In the genomic region with DNA sequence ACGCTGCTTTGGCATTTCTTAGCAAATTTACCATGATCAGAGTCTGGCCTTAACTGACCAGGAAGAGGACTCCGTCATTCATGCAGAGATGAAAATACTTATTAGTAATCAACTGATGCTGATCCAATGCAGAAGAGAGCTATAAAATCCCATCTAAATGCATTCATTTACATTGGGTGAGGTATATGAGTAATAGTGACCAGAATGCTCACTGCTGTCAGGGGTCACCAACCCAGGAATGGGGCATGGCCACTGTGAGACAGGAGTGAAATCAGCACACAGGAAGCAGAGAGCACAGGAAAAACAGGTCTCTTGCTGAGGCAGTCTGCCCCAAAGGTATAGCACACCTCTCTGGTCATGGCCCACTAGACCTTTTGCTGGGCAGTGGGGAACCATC, we compare ENCODE assay signal across 17 cellular contexts.
"Had no signal": no experiment of that assay in that cellular context is flagged by ENCODE, and none has a peak within 500 bp of the region (broad histone marks: within the 10 kb centered on the region; RNA-seq: fewer than 3 reads in every experiment).

No MANE protein-coding gene starts in this region.

- H3K4me2 ChIP-seq: smooth muscle cell had no signal

- H3K36me3 ChIP-seq: cardiac muscle cell, neutrophil, upper lobe of left lung had no signal

- DNase-seq: activated CD8-positive, alpha-beta memory T cell treated with anti-CD3 and anti-CD28 coated beads, Interleukin-2, amount 50 U/mL, for 48 hours; activated CD8-positive, alpha-beta T cell treated with anti-CD3 and anti-CD28 coated beads, Interleukin-2, amount 10 ng/mL, durations not matched to agents 7 days and 5 days; activated naive CD4-positive, alpha-beta T cell treated with Interleukin-2 at 50 U/mL for 16 hours; activated naive CD8-positive, alpha-beta T cell treated with anti-CD3 and anti-CD28 coated beads, Interleukin-2, amount 50 U/mL, for 24 hours; hypothalamus; mammary epithelial cell; naive thymus-derived CD4-positive, alpha-beta T cell; posterior cingulate gyrus; right cardiac atrium; stimulated activated naive B cell treated with anti-CD40 and anti-IgM and Interleukin-4, amounts not matched to agents 10 μg/mL and 1 μg/mL and 100 μg/mL, for 72 hours; T-cell; T1000; upper lobe of left lung had no signal

- H3K9me3 ChIP-seq: neutrophil had no signal

- H3K27ac ChIP-seq: cardiac muscle cell, neutrophil, VCaP had no signal

- H3K4me3 ChIP-seq: cardiac muscle cell, smooth muscle cell, upper lobe of left lung had no signal

- H3K27me3 ChIP-seq: cardiac muscle cell, neutrophil, upper lobe of left lung had no signal
